Comparison of ENCODE assay signal across 10 cellular contexts in the genomic region with DNA sequence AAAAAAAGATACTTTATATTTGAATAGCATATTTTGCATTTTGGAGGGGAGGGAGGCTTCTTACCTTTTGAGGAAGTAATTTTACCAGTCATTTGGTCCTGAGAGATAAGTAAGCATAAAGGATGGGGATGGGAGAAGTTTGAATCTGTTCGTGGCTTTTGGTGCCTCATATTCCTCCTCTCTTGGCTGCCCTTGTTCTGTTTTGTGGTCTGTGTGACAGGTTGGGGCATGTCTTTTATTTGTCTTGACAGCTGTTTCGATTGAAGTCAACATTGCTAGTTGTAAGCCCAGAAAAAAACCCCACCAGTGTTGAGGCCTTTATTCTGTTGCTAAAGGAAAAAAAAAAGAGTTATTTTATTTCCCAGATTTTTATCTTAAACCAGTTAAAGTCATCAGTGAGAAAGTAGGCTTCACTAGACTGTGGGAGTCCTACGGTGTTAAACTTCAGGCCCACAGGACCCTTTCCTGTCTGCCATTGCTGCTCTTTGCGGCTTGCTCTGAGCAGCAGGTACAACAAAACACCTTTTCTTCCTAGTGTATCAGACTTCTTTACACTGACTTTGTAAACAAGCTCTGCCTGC. TPM values are rescaled to one million over a fixed set of nuclear protein-coding genes. Genes with fewer than 3 reads are reported as not detected.
A peak's percentile ranks its signal among the peaks of the same experiment; 100 is the strongest.
DNase-seq lines count a peak whose midpoint lies in the region; ATAC-seq and TF ChIP-seq lines count a peak whose summit lies in the region.
"Had no signal": no experiment of that assay in that cellular context is flagged by ENCODE, and none has a peak within 500 bp of the region (broad histone marks: within the 10 kb centered on the region; RNA-seq: fewer than 3 reads in every experiment).

No MANE protein-coding gene starts in this region.

- peaks cover 0 to 26% (median 10%) of the 10 kb centered on the region in 4 donors for H3K4me1 ChIP-seq in Peyer's patch

- H3K27ac ChIP-seq in Peyer's patch: peak overlapping the region; percentile 35 to 67 (median 39)
- H3K27ac ChIP-seq: C4-2B had no signal

- peak; percentile 65 for DNase-seq in activated CD8-positive, alpha-beta memory T cell treated with anti-CD3 and anti-CD28 coated beads, Interleukin-2, amount 10 ng/mL, durations not matched to agents 7 days and 5 days
- DNase-seq in activated CD8-positive, alpha-beta memory T cell treated with anti-CD3 and anti-CD28 coated beads for 24 hours: no peak
- peak in 2 of 3 donors; percentile 64 to 74 for DNase-seq in Peyer's patch
- DNase-seq in central memory CD8-positive, alpha-beta T cell (ENCODE audit: low spot score in 2 of 2): peak in 1 of 2 donors; percentile 21
- DNase-seq in stimulated activated naive CD8-positive, alpha-beta T cell treated with anti-CD3 and anti-CD28 coated beads, Interleukin-15, amount 100 ng/mL, for 72 hours: peak in 1 of 2 donors; percentile 59
- DNase-seq in mesenteric fat pad (ENCODE audit: low spot score): no peak
- no peak for DNase-seq in cerebellar nuclear complex (lab: John Stamatoyannopoulos, UW)

- H3K27me3 ChIP-seq in Peyer's patch: no peaks in the 10 kb centered on the region

- no peaks in the 10 kb centered on the region for H3K9me3 ChIP-seq in Peyer's patch

- H3K27me3 Mint-ChIP-seq in activated CD8-positive, alpha-beta memory T cell treated with anti-CD3 and anti-CD28 coated beads, Interleukin-2, amount 10 ng/mL, durations not matched to agents 7 days and 5 days: no peaks in the 10 kb centered on the region
- H3K27me3 Mint-ChIP-seq in central memory CD8-positive, alpha-beta T cell: no peaks in the 10 kb centered on the region
- H3K27me3 Mint-ChIP-seq in stimulated activated naive CD8-positive, alpha-beta T cell treated with anti-CD3 and anti-CD28 coated beads, Interleukin-15, amount 100 ng/mL, for 72 hours: no peaks in the 10 kb centered on the region

- no peak for TF ChIP-seq POLR2A in Peyer's patch (IDR thresholded peaks at IDR 0.05)

- CTCF ChIA-PET in activated CD8-positive, alpha-beta memory T cell treated with anti-CD3 and anti-CD28 coated beads, Interleukin-2, amount 10 ng/mL, durations not matched to agents 7 days and 5 days (lab: Charles Lee): interaction anchor here (0.7 to 4.5 kb wide), 11 partner anchors 9 to 80 kb away, joined by 3 to 36 read pairs (median 7); a partner anchor contains a TSS

- no peaks in the 10 kb centered on the region for H3K9me3 Mint-ChIP-seq in activated CD8-positive, alpha-beta memory T cell treated with anti-CD3 and anti-CD28 coated beads, Interleukin-2, amount 10 ng/mL, durations not matched to agents 7 days and 5 days (ENCODE audit: low read depth)
- H3K9me3 Mint-ChIP-seq in central memory CD8-positive, alpha-beta T cell: no peaks in the 10 kb centered on the region
- no peaks in the 10 kb centered on the region for H3K9me3 Mint-ChIP-seq in stimulated activated naive CD8-positive, alpha-beta T cell treated with anti-CD3 and anti-CD28 coated beads, Interleukin-15, amount 100 ng/mL, for 72 hours

- H3K36me3 ChIP-seq in Peyer's patch: peaks cover 0 to 16% (median 0%) of the 10 kb centered on the region in 3 donors

- TF ChIP-seq CTCF in Peyer's patch (IDR thresholded peaks at IDR 0.05): no peak

- peak; percentile 75 for ATAC-seq in activated CD8-positive, alpha-beta memory T cell treated with anti-CD3 and anti-CD28 coated beads, Interleukin-2, amount 10 ng/mL, durations not matched to agents 7 days and 5 days
- peak; percentile 54 for ATAC-seq in HG03108 (IDR thresholded peaks at IDR 0.05; ENCODE audit: unreplicated experiment)
- peak; percentile 85 for ATAC-seq in central memory CD8-positive, alpha-beta T cell (replicated peaks; ENCODE audit: extremely low read depth, poor library complexity, severe bottlenecking)
- peak; percentile 92 for ATAC-seq in stimulated activated naive CD8-positive, alpha-beta T cell treated with anti-CD3 and anti-CD28 coated beads, Interleukin-15, amount 100 ng/mL, for 72 hours

- H3K4me3 Mint-ChIP-seq in activated CD8-positive, alpha-beta memory T cell treated with anti-CD3 and anti-CD28 coated beads, Interleukin-2, amount 10 ng/mL, durations not matched to agents 7 days and 5 days: peak overlapping the region; percentile 37
- H3K4me3 Mint-ChIP-seq in central memory CD8-positive, alpha-beta T cell: peak overlapping the region; percentile 59
- H3K4me3 Mint-ChIP-seq in stimulated activated naive CD8-positive, alpha-beta T cell treated with anti-CD3 and anti-CD28 coated beads, Interleukin-15, amount 100 ng/mL, for 72 hours: peak overlapping the region; percentile 64 to 71

- H3K27ac Mint-ChIP-seq in activated CD8-positive, alpha-beta memory T cell treated with anti-CD3 and anti-CD28 coated beads, Interleukin-2, amount 10 ng/mL, durations not matched to agents 7 days and 5 days: peak overlapping the region; percentile 90
- H3K27ac Mint-ChIP-seq in central memory CD8-positive, alpha-beta T cell (ENCODE audit: low read depth): peak overlapping the region; percentile 79
- peak overlapping the region; percentile 93 to 94 for H3K27ac Mint-ChIP-seq in stimulated activated naive CD8-positive, alpha-beta T cell treated with anti-CD3 and anti-CD28 coated beads, Interleukin-15, amount 100 ng/mL, for 72 hours

- H3K36me3 Mint-ChIP-seq in activated CD8-positive, alpha-beta memory T cell treated with anti-CD3 and anti-CD28 coated beads, Interleukin-2, amount 10 ng/mL, durations not matched to agents 7 days and 5 days: peaks cover 38% of the 10 kb centered on the region
- peaks cover 18% of the 10 kb centered on the region for H3K36me3 Mint-ChIP-seq in central memory CD8-positive, alpha-beta T cell (ENCODE audit: insufficient read depth)

- peaks cover 60% of the 10 kb centered on the region for H3K4me1 Mint-ChIP-seq in activated CD8-positive, alpha-beta memory T cell treated with anti-CD3 and anti-CD28 coated beads, Interleukin-2, amount 10 ng/mL, durations not matched to agents 7 days and 5 days
- H3K4me1 Mint-ChIP-seq in central memory CD8-positive, alpha-beta T cell: peaks cover 34% of the 10 kb centered on the region
- peaks cover 74% of the 10 kb centered on the region for H3K4me1 Mint-ChIP-seq in stimulated activated naive CD8-positive, alpha-beta T cell treated with anti-CD3 and anti-CD28 coated beads, Interleukin-15, amount 100 ng/mL, for 72 hours

- H3K4me3 ChIP-seq in Peyer's patch: no peak overlapping the region

RNA-seq across cellular contexts. Expression of a gene that starts 11.4 kb away (rescaled TPM):
- 10 to 100 TPM; 73.3 to 99.5 TPM for total RNA-seq in activated CD8-positive, alpha-beta memory T cell treated with anti-CD3 and anti-CD28 coated beads, Interleukin-2, amount 10 ng/mL, durations not matched to agents 7 days and 5 days
- total RNA-seq in Peyer's patch: 10 to 100 TPM; 19.9 to 83.3 (median 46.4) TPM
- 264 TPM for total RNA-seq in mesenteric fat pad

RNA-seq across cellular contexts. Expression of a gene that starts 30.5 kb away (rescaled TPM):
- 1 to 10 TPM; 8.4 to 9.3 TPM for total RNA-seq in activated CD8-positive, alpha-beta memory T cell treated with anti-CD3 and anti-CD28 coated beads, Interleukin-2, amount 10 ng/mL, durations not matched to agents 7 days and 5 days
- total RNA-seq in Peyer's patch (10 to 100 TPM in 3 of 4 donors, 1 to 10 TPM in 1; 8.3 to 27.5 (median 17.6) TPM), mesenteric fat pad (40.2 TPM)

RNA-seq across cellular contexts. Expression of a gene that starts 35.0 kb away (rescaled TPM):
- total RNA-seq in activated CD8-positive, alpha-beta memory T cell treated with anti-CD3 and anti-CD28 coated beads, Interleukin-2, amount 10 ng/mL, durations not matched to agents 7 days and 5 days: 10 to 100 TPM; 29.8 to 30.8 TPM
- total RNA-seq in Peyer's patch (10 to 100 TPM; 11.4 to 26.0 (median 18.3) TPM), mesenteric fat pad (12.3 TPM)

RNA-seq across cellular contexts. Expression of a gene that starts 35.1 kb away (rescaled TPM):
- total RNA-seq in activated CD8-positive, alpha-beta memory T cell treated with anti-CD3 and anti-CD28 coated beads, Interleukin-2, amount 10 ng/mL, durations not matched to agents 7 days and 5 days: 10 to 100 TPM; 60.9 to 73.9 TPM
- total RNA-seq in Peyer's patch: 100 to 1,000 TPM in 1 of 4 donors, 10 to 100 TPM in 3; 36.6 to 145 (median 65.0) TPM
- 35.7 TPM for total RNA-seq in mesenteric fat pad

RNA-seq across cellular contexts. Expression of a gene that starts 39.8 kb away (rescaled TPM):
- not detected for total RNA-seq in activated CD8-positive, alpha-beta memory T cell treated with anti-CD3 and anti-CD28 coated beads, Interleukin-2, amount 10 ng/mL, durations not matched to agents 7 days and 5 days
- total RNA-seq in Peyer's patch: 10 to 100 TPM; 15.7 to 67.4 (median 40.9) TPM
- total RNA-seq in mesenteric fat pad: 0.71 TPM
- total RNA-seq: T-helper 2 cell treated with Interferon-gamma antibody and Interleukin-4, amounts not matched to agents 100 ng/mL and 5 ng/mL, for 36 hours had no signal

Comparison
In these comparisons a context has a peak if more than half of its experiments do, and no peak if none do; other contexts are left out.
1. DNase-seq: peak in activated CD8-positive, alpha-beta memory T cell treated with anti-CD3 and anti-CD28 coated beads, Interleukin-2, amount 10 ng/mL, durations not matched to agents 7 days and 5 days (single experiment) and Peyer's patch (2 of 3); none in activated CD8-positive, alpha-beta memory T cell treated with anti-CD3 and anti-CD28 coated beads for 24 hours (single experiment), mesenteric fat pad (single experiment) and cerebellar nuclear complex (0 of 2).
2. Peak in every context shown above with its lines, with median percentiles within 50 percentile points of each other: ATAC-seq, H3K27ac Mint-ChIP-seq and H3K4me3 Mint-ChIP-seq.